In genomic region chr3:183375787-183376186, GRCh38 we compare ENCODE assay signal across 19 cellular contexts. TPM values are rescaled to one million over a fixed set of nuclear protein-coding genes. Genes with fewer than 3 reads are reported as not detected.
DNase-seq lines count a peak whose midpoint lies in the region; ATAC-seq and TF ChIP-seq lines count a peak whose summit lies in the region.
"Had no signal": no experiment of that assay in that cellular context is flagged by ENCODE, and none has a peak within 500 bp of the region (broad histone marks: within the 10 kb centered on the region; RNA-seq: fewer than 3 reads in every experiment).

No MANE protein-coding gene starts in this region.

- H3K9me3 Mint-ChIP-seq in activated T-helper 17 cell treated with anti-CD3 and anti-CD28 coated beads, Interleukin-2, amount 50 U/mL, for 72 hours, result no peaks in the 10 kb centered on the region
- no peaks in the 10 kb centered on the region for H3K9me3 Mint-ChIP-seq in stimulated activated effector memory CD8-positive, alpha-beta T cell treated with anti-CD3 and anti-CD28 coated beads, Interleukin-12 subunit alpha, Interleukin-12 subunit beta, amount 100 ng/mL, for 72 hours
- H3K9me3 Mint-ChIP-seq: nephron had no signal

- H3K27me3 ChIP-seq in colonic mucosa (no peaks in the 10 kb centered on the region), MM.1S (replicated peaks; ENCODE audit: insufficient read depth, low read length) (no peaks in the 10 kb centered on the region)
- H3K27me3 ChIP-seq: BLaER1, MG63, suprapubic skin had no signal

- H3K36me3 Mint-ChIP-seq in activated T-helper 17 cell treated with anti-CD3 and anti-CD28 coated beads, Interleukin-2, amount 50 U/mL, for 72 hours (ENCODE audit: low read depth), result peaks cover 49% of the 10 kb centered on the region
- H3K36me3 Mint-ChIP-seq in stimulated activated effector memory CD8-positive, alpha-beta T cell treated with anti-CD3 and anti-CD28 coated beads, Interleukin-12 subunit alpha, Interleukin-12 subunit beta, amount 100 ng/mL, for 72 hours, result peaks cover 11% of the 10 kb centered on the region

- ATAC-seq in HG02870 (IDR thresholded peaks at IDR 0.05; ENCODE audit: unreplicated experiment), result peak; percentile 52
- no peak for ATAC-seq in activated T-helper 17 cell treated with anti-CD3 and anti-CD28 coated beads, Interleukin-2, amount 50 U/mL, for 72 hours (replicated peaks)
- ATAC-seq in stimulated activated effector memory CD8-positive, alpha-beta T cell treated with anti-CD3 and anti-CD28 coated beads, Interleukin-12 subunit alpha, Interleukin-12 subunit beta, amount 100 ng/mL, for 72 hours, result no peak

- H3K4me3 Mint-ChIP-seq in activated T-helper 17 cell treated with anti-CD3 and anti-CD28 coated beads, Interleukin-2, amount 50 U/mL, for 72 hours, result peak overlapping the region; percentile 2
- no peak overlapping the region for H3K4me3 Mint-ChIP-seq in stimulated activated effector memory CD8-positive, alpha-beta T cell treated with anti-CD3 and anti-CD28 coated beads, Interleukin-12 subunit alpha, Interleukin-12 subunit beta, amount 100 ng/mL, for 72 hours
- H3K4me3 Mint-ChIP-seq: nephron had no signal

- no peaks in the 10 kb centered on the region for H3K79me2 ChIP-seq in MM.1S (ENCODE audit: low read length)

- peaks cover 12% of the 10 kb centered on the region; the same call in 1 of the 2 replicates for H3F3A ChIP-seq in MM.1S (ENCODE audit: insufficient read depth, low read length)

- no peak overlapping the region for H2AFZ ChIP-seq in MM.1S (ENCODE audit: low read length)

- TF ChIP-seq CTCF in colonic mucosa (IDR thresholded peaks at IDR 0.05) (no peak), MM.1S (IDR thresholded peaks at IDR 0.05; ENCODE audit: low read length) (no peak)

- intact Hi-C loops in colonic mucosa (cut with DNase I), result no loop called here

- H3K9me3 ChIP-seq in colonic mucosa (no peaks in the 10 kb centered on the region), MM.1S (replicated peaks; ENCODE audit: insufficient read depth, low read length) (no peaks in the 10 kb centered on the region)
- H3K9me3 ChIP-seq: BLaER1, MG63, suprapubic skin had no signal

- no peak overlapping the region for H3K4me2 ChIP-seq in MM.1S (ENCODE audit: low read depth, low read length)
- H3K4me2 ChIP-seq: BLaER1 had no signal

- H3K9me2 ChIP-seq in MM.1S (replicated peaks; ENCODE audit: insufficient read depth, low read length), result no peaks in the 10 kb centered on the region

- DNase-seq in NOMO-1 (lab: John Stamatoyannopoulos, UW; ENCODE audit: unreplicated experiment in 2 of 2) (peak; percentile 86 to 98), colonic mucosa (no peak), MM.1S (no peak)
- DNase-seq in stimulated activated effector memory CD8-positive, alpha-beta T cell treated with anti-CD3 and anti-CD28 coated beads, Interleukin-12 subunit alpha, Interleukin-12 subunit beta, amount 100 ng/mL, for 72 hours (ENCODE audit: low spot score in 2 of 2), result no peak
- DNase-seq in effector CD4-positive, alpha-beta T cell, result no peak
- DNase-seq: activated CD4-positive, alpha-beta T cell treated with anti-CD3 and anti-CD28 coated beads, Interleukin-2, amount 50 U/mL, for 1 hour; activated T-cell treated with anti-CD3 and anti-CD28 coated beads, Interleukin-2, amount 50 U/mL, for 1 hour; amniotic stem cell; DMS153; MG63; NCI-H2171; NCI-H82; retina; T1000 had no signal

- peak overlapping the region; percentile 0 for H3K27ac Mint-ChIP-seq in activated T-helper 17 cell treated with anti-CD3 and anti-CD28 coated beads, Interleukin-2, amount 50 U/mL, for 72 hours
- H3K27ac Mint-ChIP-seq in stimulated activated effector memory CD8-positive, alpha-beta T cell treated with anti-CD3 and anti-CD28 coated beads, Interleukin-12 subunit alpha, Interleukin-12 subunit beta, amount 100 ng/mL, for 72 hours, result peak overlapping the region; percentile 44
- H3K27ac Mint-ChIP-seq: nephron had no signal

- peaks cover 32% of the 10 kb centered on the region for H3K4me1 Mint-ChIP-seq in activated T-helper 17 cell treated with anti-CD3 and anti-CD28 coated beads, Interleukin-2, amount 50 U/mL, for 72 hours
- H3K4me1 Mint-ChIP-seq in stimulated activated effector memory CD8-positive, alpha-beta T cell treated with anti-CD3 and anti-CD28 coated beads, Interleukin-12 subunit alpha, Interleukin-12 subunit beta, amount 100 ng/mL, for 72 hours, result peaks cover 19% of the 10 kb centered on the region
- H3K4me1 Mint-ChIP-seq: nephron had no signal

- H3K4me1 ChIP-seq in colonic mucosa (no peaks in the 10 kb centered on the region), MM.1S (ENCODE audit: low read length) (peaks cover 11% of the 10 kb centered on the region)
- H3K4me1 ChIP-seq: BLaER1 had no signal

- H3K36me3 ChIP-seq in colonic mucosa (no peaks in the 10 kb centered on the region), MM.1S (replicated peaks; ENCODE audit: insufficient read depth, low read length) (no peaks in the 10 kb centered on the region)
- H3K36me3 ChIP-seq: MG63, suprapubic skin had no signal

- H3K27ac ChIP-seq in colonic mucosa, result no peak overlapping the region
- H3K27ac ChIP-seq in MM.1S (ENCODE audit: low read length), result no peak overlapping the region
- H3K27ac ChIP-seq: BLaER1, suprapubic skin had no signal

- H3K9ac ChIP-seq in colonic mucosa (ENCODE audit: low read depth in 2 of 2, low read length in 2 of 2), result no peak overlapping the region
- H3K9ac ChIP-seq in MM.1S (ENCODE audit: low read length), result no peak overlapping the region
- H3K9ac ChIP-seq: BLaER1 had no signal

- no peaks in the 10 kb centered on the region for H3K27me3 Mint-ChIP-seq in activated T-helper 17 cell treated with anti-CD3 and anti-CD28 coated beads, Interleukin-2, amount 50 U/mL, for 72 hours

- H3K4me3 ChIP-seq in colonic mucosa (no peak overlapping the region), MM.1S (ENCODE audit: low read length) (no peak overlapping the region)
- H3K4me3 ChIP-seq: BLaER1, MG63, suprapubic skin had no signal

- no peaks in the 10 kb centered on the region for H4K20me1 ChIP-seq in MM.1S (ENCODE audit: insufficient read depth, low read length)
- H4K20me1 ChIP-seq: BLaER1 had no signal

RNA-seq across cellular contexts. Expression of gene MCF2L2, which starts 52.6 kb away (rescaled TPM):
- 1 to 10 TPM; 9.0 to 10.0 TPM for total RNA-seq in activated T-helper 17 cell treated with anti-CD3 and anti-CD28 coated beads, Interleukin-2, amount 50 U/mL, for 72 hours
- 1 to 10 TPM in 1 of 2 donors, under 1 TPM in 1; 0.25 to 1.4 TPM for total RNA-seq in colonic mucosa

Comparison
In these comparisons a context has a peak if more than half of its experiments do, and no peak if none do; other contexts are left out.
1. DNase-seq: peak in NOMO-1 (2 of 2); none in stimulated activated effector memory CD8-positive, alpha-beta T cell treated with anti-CD3 and anti-CD28 coated beads, Interleukin-12 subunit alpha, Interleukin-12 subunit beta, amount 100 ng/mL, for 72 hours (0 of 2), effector CD4-positive, alpha-beta T cell (single experiment), colonic mucosa (single experiment) and MM.1S (single experiment).
2. RNA of gene MCF2L2, which starts 52.6 kb away (total RNA-seq): 9.0 to 10.0 TPM in activated T-helper 17 cell treated with anti-CD3 and anti-CD28 coated beads, Interleukin-2, amount 50 U/mL, for 72 hours; 0.25 to 1.4 TPM in colonic mucosa; every median in the first group is over 4 times any median in the second.